In genomic region chr12:65325183-65325582, GRCh38 we compare ENCODE assay signal across 24 cellular contexts. TPM values are rescaled to one million over a fixed set of nuclear protein-coding genes. Genes with fewer than 3 reads are reported as not detected.
DNase-seq lines count a peak whose midpoint lies in the region; ATAC-seq, FAIRE-seq and TF ChIP-seq lines count a peak whose summit lies in the region.
"Had no signal": no experiment of that assay in that cellular context is flagged by ENCODE, and none has a peak within 500 bp of the region (broad histone marks: within the 10 kb centered on the region; RNA-seq: fewer than 3 reads in every experiment).

No MANE protein-coding gene starts in this region.

- no peak overlapping the region for H3K4me3 Mint-ChIP-seq in endodermal cell
- H3K4me3 Mint-ChIP-seq in mesothelial cell of epicardium: no peak overlapping the region
- H3K4me3 Mint-ChIP-seq: CD4-positive, alpha-beta T cell had no signal

- no peak overlapping the region for H3K27ac ChIP-seq in endodermal cell (ENCODE audit: low read depth, low read length)
- H3K27ac ChIP-seq: A549; BLaER1 treated with 17β-estradiol and CSF1 and Interleukin-3, amounts not matched to agents 10 nM and 100 nM; RWPE1; SK-N-MC had no signal

- TF ChIP-seq CTCF in endodermal cell (conservative IDR thresholded peaks at IDR 0.05): no peak
- no peak for TF ChIP-seq CTCF in mesothelial cell of epicardium (IDR thresholded peaks at IDR 0.05; ENCODE audit: unreplicated experiment)
- TF ChIP-seq CTCF in D721Med (IDR thresholded peaks at IDR 0.05; ENCODE audit: insufficient read depth, missing control alignments): no peak
- no peak for TF ChIP-seq CTCF in GM10266 (IDR thresholded peaks at IDR 0.05; ENCODE audit: control insufficient read depth, insufficient read depth, low read depth, missing control alignments)

- H3K27ac Mint-ChIP-seq in endodermal cell (no peak overlapping the region), mesothelial cell of epicardium (peak overlapping the region; percentile 78)
- H3K27ac Mint-ChIP-seq: CD4-positive, alpha-beta T cell had no signal

- no peaks in the 10 kb centered on the region for H3K27me3 Mint-ChIP-seq in endodermal cell (ENCODE audit: insufficient read depth)
- no peaks in the 10 kb centered on the region for H3K27me3 Mint-ChIP-seq in mesothelial cell of epicardium (ENCODE audit: low read depth)

- no peaks in the 10 kb centered on the region for H3K9me3 Mint-ChIP-seq in endodermal cell
- H3K9me3 Mint-ChIP-seq in mesothelial cell of epicardium: no peaks in the 10 kb centered on the region
- H3K9me3 Mint-ChIP-seq: CD4-positive, alpha-beta T cell had no signal

- no peak for ATAC-seq in GM18511 (IDR thresholded peaks at IDR 0.05; ENCODE audit: unreplicated experiment)
- ATAC-seq: A549, GM12878, HepG2 had no signal

- 91 to 94% methylated on average over 3 to 5 of the region's 5 CpGs for WGBS in endodermal cell (ENCODE audit: insufficient coverage in 1 of 2, insufficient read length in 1 of 2), 2 experiments

- no peaks in the 10 kb centered on the region for H3K4me1 ChIP-seq in endodermal cell (ENCODE audit: control insufficient read depth, insufficient read depth, low read length)
- H3K4me1 ChIP-seq: A549 had no signal

- H3K36me3 Mint-ChIP-seq in endodermal cell (ENCODE audit: low read depth) (no peaks in the 10 kb centered on the region), mesothelial cell of epicardium (no peaks in the 10 kb centered on the region)

- H3K4me1 Mint-ChIP-seq in endodermal cell (no peaks in the 10 kb centered on the region), mesothelial cell of epicardium (peaks cover 64% of the 10 kb centered on the region)

- no peaks in the 10 kb centered on the region for H3K27me3 ChIP-seq in endodermal cell (ENCODE audit: control insufficient read depth, insufficient read depth, low read length, poor library complexity, severe bottlenecking)
- H3K27me3 ChIP-seq: BLaER1 treated with 17β-estradiol and CSF1 and Interleukin-3, amounts not matched to agents 10 nM and 100 nM had no signal

- H3K36me3 ChIP-seq in endodermal cell (ENCODE audit: control insufficient read depth, insufficient read depth, low read length): no peaks in the 10 kb centered on the region
- H3K36me3 ChIP-seq: BLaER1 treated with 17β-estradiol and CSF1 and Interleukin-3, amounts not matched to agents 10 nM and 100 nM had no signal

- H3K9ac ChIP-seq in endodermal cell (ENCODE audit: extremely low read depth, low read length, poor library complexity, severe bottlenecking): no peak overlapping the region
- H3K9ac ChIP-seq: BLaER1 treated with 17β-estradiol and CSF1 and Interleukin-3, amounts not matched to agents 10 nM and 100 nM had no signal

- TF ChIP-seq POLR2A in H54 (IDR thresholded peaks at IDR 0.05; ENCODE audit: low read depth, low read length): no peak

- DNase-seq in ELF-1 (ENCODE audit: low read depth, low spot score): peak; percentile 20
- DNase-seq in H54 (ENCODE audit: insufficient read length, low spot score): no peak
- DNase-seq in endodermal cell: peak; percentile 60
- no peak for DNase-seq in mesothelial cell of epicardium (ENCODE audit: low spot score in 2 of 2, unreplicated experiment in 2 of 2)
- DNase-seq in D721Med (ENCODE audit: insufficient read length, low spot score): no peak
- DNase-seq in GM10266 (ENCODE audit: extremely low spot score): no peak
- DNase-seq in hypothalamus (lab: John Stamatoyannopoulos, UW): no peak
- DNase-seq: AML-193; CD4-positive, alpha-beta T cell; DMS53; KBM-7; NCI-H2081; NCI-H2171; NCI-H226; NCI-H510A; NCI-H69; SIG-M5 had no signal

- no peaks in the 10 kb centered on the region for H3K9me3 ChIP-seq in endodermal cell (ENCODE audit: control insufficient read depth, low read length)
- H3K9me3 ChIP-seq: A549 had no signal

- no peak overlapping the region for H3K4me3 ChIP-seq in endodermal cell (ENCODE audit: low read length)
- H3K4me3 ChIP-seq: A549; BLaER1 treated with 17β-estradiol and CSF1 and Interleukin-3, amounts not matched to agents 10 nM and 100 nM; GM12878; SK-N-MC had no signal

- FAIRE-seq in H54 (lab: Jason Lieb, UNC) (peak; percentile 20), D721Med (lab: Jason Lieb, UNC) (no peak)
- FAIRE-seq: A549, GM12878, HepG2 had no signal

RNA-seq across cellular contexts. Expression of gene MSRB3, which starts 46.7 kb away (rescaled TPM):
- total RNA-seq in endodermal cell (1 to 10 TPM; 1.2 to 2.1 TPM), mesothelial cell of epicardium (19.9 to 20.4 TPM (median 19.9 TPM) in 3 replicates)
- polyA plus RNA-seq in endodermal cell (2013, experiment 1 of 2): 8.0 TPM
- polyA plus RNA-seq in endodermal cell (2013, experiment 2 of 2): 7.7 TPM

Comparison
In these comparisons a context has a peak if more than half of its experiments do, and no peak if none do; other contexts are left out.
1. DNase-seq: peak in ELF-1 (single experiment) and endodermal cell (single experiment); none in H54 (single experiment), mesothelial cell of epicardium (0 of 2), D721Med (single experiment), GM10266 (single experiment) and hypothalamus (0 of 51).